Comparison of ENCODE assay signal across 19 cellular contexts in the genomic region with DNA sequence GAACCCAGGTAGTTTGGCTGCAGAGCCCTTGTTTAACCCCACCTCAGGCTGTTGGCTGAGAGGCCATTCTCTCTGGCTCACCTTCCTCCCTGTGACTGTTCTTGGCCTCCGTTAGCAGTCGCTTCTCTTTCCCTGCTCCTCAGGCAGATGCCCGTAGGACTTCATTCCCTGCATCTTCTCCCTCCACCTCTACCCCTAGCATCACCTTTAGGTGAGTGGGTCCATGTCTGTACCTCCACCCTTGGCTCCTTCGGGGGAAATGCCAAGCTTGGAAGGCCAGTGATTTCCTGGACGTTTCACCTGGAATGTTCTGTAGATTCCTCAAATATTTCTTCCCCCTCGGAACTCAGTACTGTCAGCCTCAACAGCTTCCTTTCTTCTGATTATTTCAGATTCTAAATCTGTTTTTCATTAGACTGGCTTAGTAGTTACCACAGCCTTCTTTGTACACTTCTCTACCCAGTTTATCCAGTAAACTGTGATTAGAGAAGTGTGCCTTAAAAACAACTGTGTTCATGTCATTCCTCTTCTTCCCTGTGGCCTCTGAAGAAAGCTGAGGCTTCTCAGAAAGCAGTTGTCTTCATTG.
DNase-seq lines count a peak whose midpoint lies in the region; ATAC-seq and TF ChIP-seq lines count a peak whose summit lies in the region.
"Had no signal": no experiment of that assay in that cellular context is flagged by ENCODE, and none has a peak within 500 bp of the region (broad histone marks: within the 10 kb centered on the region; RNA-seq: fewer than 3 reads in every experiment).

No MANE protein-coding gene starts in this region.

- peaks cover 100% of the 10 kb centered on the region for H3K4me1 Mint-ChIP-seq in brain
- H3K4me1 Mint-ChIP-seq in nephron progenitor cell = peaks cover 90% of the 10 kb centered on the region
- peaks cover 79% of the 10 kb centered on the region for H3K4me1 Mint-ChIP-seq in activated T-cell treated with anti-CD3 and anti-CD28 coated beads, Interleukin-2, amount 50 U/mL, for 72 hours (ENCODE audit: low read depth)
- peaks cover 37 to 59% of the 10 kb centered on the region in 2 donors for H3K4me1 Mint-ChIP-seq in natural killer cell

- H4K20me1 ChIP-seq in BLaER1 treated with 17β-estradiol and CSF1 and Interleukin-3, amounts not matched to agents 10 nM and 100 nM = peaks cover 0 to 44% (median 0%) of the 10 kb centered on the region in 11 experiments; a peak in 5 of 22 replicates
- no peaks in the 10 kb centered on the region for H4K20me1 ChIP-seq in Karpas-422 (ENCODE audit: insufficient read depth, low read depth, low read length)

- H3K9me3 ChIP-seq in BLaER1 treated with 17β-estradiol and CSF1 and Interleukin-3, amounts not matched to agents 10 nM and 100 nM (replicated peaks in 1 of 11) = no peaks in the 10 kb centered on the region
- H3K9me3 ChIP-seq in Karpas-422 (ENCODE audit: low read length) (no peaks in the 10 kb centered on the region), left ventricle myocardium inferior (replicated peaks) (no peaks in the 10 kb centered on the region), mucosa of descending colon (no peaks in the 10 kb centered on the region)
- H3K9me3 ChIP-seq: ascending aorta, spleen had no signal

- intact Hi-C loops in left ventricle myocardium inferior (cut with micrococcal nuclease) = no loop called here
- intact Hi-C loops in mucosa of descending colon (cut with DNase I, micrococcal nuclease) = no loop called here
- intact Hi-C loops in natural killer cell (cut with micrococcal nuclease) = no loop called here

- H3K4me3 Mint-ChIP-seq in brain (peak overlapping the region in 2 of 5 experiments; percentile 20 to 39), nephron progenitor cell (no peak overlapping the region), natural killer cell (no peak overlapping the region)
- no peak overlapping the region for H3K4me3 Mint-ChIP-seq in activated T-cell treated with anti-CD3 and anti-CD28 coated beads, Interleukin-2, amount 50 U/mL, for 72 hours
- H3K4me3 Mint-ChIP-seq: activated CD4-positive, alpha-beta T cell treated with anti-CD3 and anti-CD28 coated beads, Interleukin-2, amount 10 ng/mL, durations not matched to agents 7 days and 5 days had no signal

- TF ChIP-seq CTCF in brain (conservative IDR thresholded peaks at IDR 0.05) (no peak), nephron progenitor cell (IDR thresholded peaks at IDR 0.05) (no peak), left ventricle myocardium inferior (IDR thresholded peaks at IDR 0.05; ENCODE audit: borderline replicate concordance) (no peak), mucosa of descending colon (IDR thresholded peaks at IDR 0.05) (no peak), natural killer cell (IDR thresholded peaks at IDR 0.05) (no peak)

- H3K4me2 ChIP-seq in BLaER1 treated with 17β-estradiol and CSF1 and Interleukin-3, amounts not matched to agents 10 nM and 100 nM = peak overlapping the region in 10 of 11 experiments; percentile 73 to 93 (median 86); a peak in 19 of 22 replicates
- H3K4me2 ChIP-seq in Karpas-422 (ENCODE audit: low read depth, low read length, poor library complexity, severe bottlenecking) = peak overlapping the region; percentile 59

- H3K36me3 Mint-ChIP-seq in brain (no peaks in the 10 kb centered on the region), nephron progenitor cell (ENCODE audit: low read depth) (peaks cover 37% of the 10 kb centered on the region), natural killer cell (no peaks in the 10 kb centered on the region)
- H3K36me3 Mint-ChIP-seq in activated T-cell treated with anti-CD3 and anti-CD28 coated beads, Interleukin-2, amount 50 U/mL, for 72 hours (ENCODE audit: insufficient read depth in 2 of 2) = peaks cover 1 to 2% of the 10 kb centered on the region in 2 donors

- peaks cover 39 to 100% (median 91%) of the 10 kb centered on the region in 10 experiments for H3K4me1 ChIP-seq in BLaER1 treated with 17β-estradiol and CSF1 and Interleukin-3, amounts not matched to agents 10 nM and 100 nM
- H3K4me1 ChIP-seq in Karpas-422 (ENCODE audit: low read length) (peaks cover 96% of the 10 kb centered on the region), left ventricle myocardium inferior (peaks cover 74% of the 10 kb centered on the region), mucosa of descending colon (ENCODE audit: low read depth) (no peaks in the 10 kb centered on the region)

- H2AFZ ChIP-seq in Karpas-422 (ENCODE audit: low read length) = no peak overlapping the region
- H2AFZ ChIP-seq: parathyroid adenoma had no signal

- peak overlapping the region in 8 of 11 experiments; percentile 21 to 69 (median 61); a peak in 14 of 22 replicates for H3K27ac ChIP-seq in BLaER1 treated with 17β-estradiol and CSF1 and Interleukin-3, amounts not matched to agents 10 nM and 100 nM
- peak overlapping the region; percentile 97 for H3K27ac ChIP-seq in Karpas-422 (ENCODE audit: low read length)
- H3K27ac ChIP-seq in left ventricle myocardium inferior (replicated peaks) = no peak overlapping the region
- H3K27ac ChIP-seq: ascending aorta, parathyroid adenoma, spleen had no signal

- H3K79me2 ChIP-seq in Karpas-422 (ENCODE audit: low read length) = peaks cover 99% of the 10 kb centered on the region

- H3K4me3 ChIP-seq in BLaER1 treated with 17β-estradiol and CSF1 and Interleukin-3, amounts not matched to agents 10 nM and 100 nM = no peak overlapping the region
- H3K4me3 ChIP-seq in Karpas-422 (ENCODE audit: low read length) (no peak overlapping the region; the same call in 1 of the 2 replicates), left ventricle myocardium inferior (no peak overlapping the region), mucosa of descending colon (no peak overlapping the region)
- H3K4me3 ChIP-seq: ascending aorta, GM12878, spleen had no signal

- DNase-seq in Karpas-422 = no peak
- no peak for DNase-seq in nephron progenitor cell
- no peak for DNase-seq in left ventricle myocardium inferior
- no peak for DNase-seq in activated T-cell treated with anti-CD3 and anti-CD28 coated beads, Interleukin-2, amount 50 U/mL, for 72 hours
- no peak for DNase-seq in mucosa of descending colon
- no peak for DNase-seq in natural killer cell
- DNase-seq: activated CD4-positive, alpha-beta T cell treated with anti-CD3 and anti-CD28 coated beads, Interleukin-2, amount 10 ng/mL, durations not matched to agents 7 days and 5 days; activated T-cell treated with anti-CD3 and anti-CD28 coated beads, Interleukin-2, amount 50 U/mL, for 48 hours; effector CD4-positive, alpha-beta T cell; KG1; mesendoderm; NCI-H526 treated with DMSO at 0.1 percent for 48 hours; spleen; T1000 had no signal

- peak overlapping the region in 4 of 5 experiments; percentile 58 to 98 (median 88) for H3K27ac Mint-ChIP-seq in brain
- peak overlapping the region; percentile 99 for H3K27ac Mint-ChIP-seq in nephron progenitor cell
- no peak overlapping the region for H3K27ac Mint-ChIP-seq in activated T-cell treated with anti-CD3 and anti-CD28 coated beads, Interleukin-2, amount 50 U/mL, for 72 hours
- H3K27ac Mint-ChIP-seq in natural killer cell = no peak overlapping the region
- H3K27ac Mint-ChIP-seq: activated CD4-positive, alpha-beta T cell treated with anti-CD3 and anti-CD28 coated beads, Interleukin-2, amount 10 ng/mL, durations not matched to agents 7 days and 5 days had no signal

- peaks cover 0 to 67% (median 13%) of the 10 kb centered on the region in 11 experiments; a peak in 13 of 22 replicates for H3K36me3 ChIP-seq in BLaER1 treated with 17β-estradiol and CSF1 and Interleukin-3, amounts not matched to agents 10 nM and 100 nM
- peaks cover 4% of the 10 kb centered on the region; the same call in 1 of the 2 replicates for H3K36me3 ChIP-seq in Karpas-422 (ENCODE audit: insufficient read depth, low read length)
- no peaks in the 10 kb centered on the region for H3K36me3 ChIP-seq in left ventricle myocardium inferior
- no peaks in the 10 kb centered on the region for H3K36me3 ChIP-seq in mucosa of descending colon (ENCODE audit: low read depth)
- H3K36me3 ChIP-seq: ascending aorta, spleen had no signal

- H3K27me3 Mint-ChIP-seq in brain = no peaks in the 10 kb centered on the region
- no peaks in the 10 kb centered on the region for H3K27me3 Mint-ChIP-seq in nephron progenitor cell (ENCODE audit: low read depth, poor library complexity)
- no peaks in the 10 kb centered on the region for H3K27me3 Mint-ChIP-seq in activated T-cell treated with anti-CD3 and anti-CD28 coated beads, Interleukin-2, amount 50 U/mL, for 72 hours (ENCODE audit: low read depth)
- peaks cover 16 to 70% of the 10 kb centered on the region in 2 donors for H3K27me3 Mint-ChIP-seq in natural killer cell (ENCODE audit: low read depth in 2 of 2)
- H3K27me3 Mint-ChIP-seq: activated CD4-positive, alpha-beta T cell treated with anti-CD3 and anti-CD28 coated beads, Interleukin-2, amount 10 ng/mL, durations not matched to agents 7 days and 5 days had no signal

- H3K9ac ChIP-seq in BLaER1 treated with 17β-estradiol and CSF1 and Interleukin-3, amounts not matched to agents 10 nM and 100 nM = no peak overlapping the region; a peak in 2 of 22 replicates
- H3K9ac ChIP-seq in Karpas-422 (ENCODE audit: low read length) = peak overlapping the region; percentile 55; the same call in 1 of the 2 replicates
- H3K9ac ChIP-seq: parathyroid adenoma had no signal

- H3K9me3 Mint-ChIP-seq in brain (no peaks in the 10 kb centered on the region), nephron progenitor cell (no peaks in the 10 kb centered on the region), natural killer cell (no peaks in the 10 kb centered on the region)
- H3K9me3 Mint-ChIP-seq in activated T-cell treated with anti-CD3 and anti-CD28 coated beads, Interleukin-2, amount 50 U/mL, for 72 hours = no peaks in the 10 kb centered on the region
- H3K9me3 Mint-ChIP-seq: activated CD4-positive, alpha-beta T cell treated with anti-CD3 and anti-CD28 coated beads, Interleukin-2, amount 10 ng/mL, durations not matched to agents 7 days and 5 days had no signal

- H3K9me2 ChIP-seq in Karpas-422 (replicated peaks; ENCODE audit: insufficient read depth, low read length) = no peaks in the 10 kb centered on the region

- no peak for ATAC-seq in activated T-cell treated with anti-CD3 and anti-CD28 coated beads, Interleukin-2, amount 50 U/mL, for 72 hours (replicated peaks in 1 of 2)
- no peak for ATAC-seq in mucosa of descending colon
- ATAC-seq in natural killer cell = no peak

- no peaks in the 10 kb centered on the region for H3K27me3 ChIP-seq in BLaER1 treated with 17β-estradiol and CSF1 and Interleukin-3, amounts not matched to agents 10 nM and 100 nM
- H3K27me3 ChIP-seq in Karpas-422 (ENCODE audit: low read length) = no peaks in the 10 kb centered on the region
- H3K27me3 ChIP-seq in left ventricle myocardium inferior (ENCODE audit: low read depth) = no peaks in the 10 kb centered on the region
- H3K27me3 ChIP-seq: ascending aorta, spleen had no signal

Comparison
In these comparisons a context has a peak if more than half of its experiments do, and no peak if none do; other contexts are left out.
1. H3K27ac Mint-ChIP-seq: peak in brain (4 of 5) and nephron progenitor cell (single experiment); none in activated T-cell treated with anti-CD3 and anti-CD28 coated beads, Interleukin-2, amount 50 U/mL, for 72 hours (single experiment) and natural killer cell (0 of 2).